8 cellular contexts compared by ENCODE assay signal in genomic region chr7:143416565-143417149, GRCh38. TPM values are rescaled to one million over a fixed set of nuclear protein-coding genes. Genes with fewer than 3 reads are reported as not detected.
A peak's percentile ranks its signal among the peaks of the same experiment; 100 is the strongest.
DNase-seq lines count a peak whose midpoint lies in the region; ATAC-seq and TF ChIP-seq lines count a peak whose summit lies in the region.

No MANE protein-coding gene starts in this region.

- H3K4me1 ChIP-seq in mammary epithelial cell (ENCODE audit: insufficient read depth, low read length) (peaks cover 33% of the 10 kb centered on the region), right lobe of liver (peaks cover 0 to 8% (median 0%) of the 10 kb centered on the region in 4 donors)

- H3K4me3 ChIP-seq in HFF-Myc (replicated peaks; ENCODE audit: low read depth, low read length) (no peak overlapping the region), mammary epithelial cell (replicated peaks in 1 of 3; ENCODE audit: insufficient read depth in 1 of 3, low read depth in 2 of 3, low read length in 3 of 3) (peak overlapping the region in 2 of 3 experiments; percentile 33 to 38), right lobe of liver (no peak overlapping the region)

- TF ChIP-seq POLR2A in right lobe of liver (IDR thresholded peaks at IDR 0.05): no peak

- CTCF ChIA-PET in mammary epithelial cell (lab: Charles Lee; ENCODE audit: low non-redundant PET): interaction anchor here (0.6 to 1.5 kb wide), 4 partner anchors 9 to 176 kb away, joined by 3 to 5 read pairs (median 4); no protein-coding TSS in a partner anchor

- H3K27ac ChIP-seq in mammary epithelial cell (ENCODE audit: insufficient read depth, low read depth, low read length): peak overlapping the region; percentile 89
- no peak overlapping the region for H3K27ac ChIP-seq in right lobe of liver

- H3K79me2 ChIP-seq in mammary epithelial cell (ENCODE audit: insufficient read depth, low read length): no peaks in the 10 kb centered on the region

- peak overlapping the region; percentile 73 for H3K9ac ChIP-seq in mammary epithelial cell (ENCODE audit: insufficient read depth, low read length)

- H3K36me3 ChIP-seq in mammary epithelial cell (ENCODE audit: insufficient read depth, low read length) (no peaks in the 10 kb centered on the region), right lobe of liver (no peaks in the 10 kb centered on the region)

- dilution Hi-C loops in mammary epithelial cell (cut with HindIII; ENCODE audit: low sequenced_read_pairs): no loop called here

- H4K20me1 ChIP-seq in mammary epithelial cell (ENCODE audit: insufficient read depth, low read length): no peaks in the 10 kb centered on the region

- no peaks in the 10 kb centered on the region for H3K9me3 ChIP-seq in mammary epithelial cell (replicated peaks; ENCODE audit: insufficient read depth, low read length)
- H3K9me3 ChIP-seq in right lobe of liver: no peaks in the 10 kb centered on the region

- TF ChIP-seq CTCF in HFF-Myc (IDR thresholded peaks at IDR 0.05; ENCODE audit: low read depth, low read length, missing control alignments): peak; percentile 64
- TF ChIP-seq CTCF in mammary epithelial cell (conservative IDR thresholded peaks at IDR 0.05 in 1 of 2, IDR thresholded peaks at IDR 0.05 in 1 of 2; ENCODE audit: extremely low read depth in 1 of 2, insufficient read depth in 1 of 2, low read depth in 1 of 2, low read length in 2 of 2): peak; percentile 61 to 70
- peak; percentile 77 to 83 (median 79) for TF ChIP-seq CTCF in right lobe of liver (IDR thresholded peaks at IDR 0.05)

- intact Hi-C loops in mammary epithelial cell (cut with micrococcal nuclease) (loop anchor here (1.0 to 5.0 kb wide), 5 partner anchors 36 to 408 kb away; no protein-coding TSS in a partner anchor), right lobe of liver (cut with DNase I) (loop anchor here (5.0 to 10.0 kb wide), 2 partner anchors 92 to 94 kb away; no protein-coding TSS in a partner anchor)

- peak overlapping the region; percentile 65 for H2AFZ ChIP-seq in mammary epithelial cell (ENCODE audit: low read depth, low read length)

- H3K27me3 ChIP-seq in mammary epithelial cell (ENCODE audit: insufficient read depth, low read length) (no peaks in the 10 kb centered on the region), right lobe of liver (no peaks in the 10 kb centered on the region)

- 0% methylated on average over 3 of the region's 3 CpGs for WGBS in mammary epithelial cell (ENCODE audit: low coverage, missing lambda C conversion rate)
- WGBS in right lobe of liver (ENCODE audit: insufficient coverage, low coverage, low lambda C conversion rate, missing lambda C conversion rate): 0% methylated on average over 3 of the region's 3 CpGs

- ATAC-seq in right lobe of liver (peak; percentile 72 to 88 (median 80)), GM21381 (IDR thresholded peaks at IDR 0.05; ENCODE audit: unreplicated experiment) (no peak)

- DNase-seq in NCI-H446 (lab: John Stamatoyannopoulos, UW) (peak; percentile 7 to 56), NCI-H446 treated with DMSO at 0.1 percent for 48 hours (lab: John Stamatoyannopoulos, UW) (no peak), HFF-Myc (ENCODE audit: extremely low read depth, low read depth) (peak; percentile 38), NCI-H526 treated with DMSO at 0.1 percent for 48 hours (lab: John Stamatoyannopoulos, UW) (peak; percentile 15), mammary epithelial cell (no peak), right lobe of liver (no peak), NK-92 (lab: John Stamatoyannopoulos, UW; ENCODE audit: unreplicated experiment) (no peak)

- BruUV-seq in mammary epithelial cell (replicated peaks; lab: Mats Ljungman, UMichigan): no TSS peak

- in situ Hi-C loops in mammary epithelial cell (cut with MboI; ENCODE audit: low sequenced_read_pairs in 2 of 2): loop anchor here in 1 of 2 donors (10.0 kb wide), 1 partner anchor 412 kb away; no protein-coding TSS in a partner anchor

- peak overlapping the region; percentile 88 for H3K4me2 ChIP-seq in mammary epithelial cell (ENCODE audit: insufficient read depth, low read depth, low read length)

RNA-seq across cellular contexts. Expression of gene EPHA1, which starts 8.0 kb away (rescaled TPM):
- 10 to 100 TPM; 15.2 to 27.3 TPM for total RNA-seq in mammary epithelial cell
- 21.3 TPM for polyA plus RNA-seq in mammary epithelial cell
- polyA minus RNA-seq in mammary epithelial cell: 40.6 TPM
- total RNA-seq in right lobe of liver: 10 to 100 TPM; 12.6 to 41.3 (median 16.5) TPM

RNA-seq across cellular contexts. Expression of gene TAS2R60, which starts 26.6 kb away (rescaled TPM):
- under 1 TPM in 1 of 2 donors, not detected in 1; 0.17 TPM for total RNA-seq in mammary epithelial cell
- not detected for polyA plus RNA-seq in mammary epithelial cell
- not detected for polyA minus RNA-seq in mammary epithelial cell
- total RNA-seq in right lobe of liver: under 1 TPM in 1 of 6 experiments, not detected in 5; 0.35 TPM

RNA-seq across cellular contexts. Expression of gene ZYX, which starts 35.5 kb away (rescaled TPM):
- total RNA-seq in mammary epithelial cell: 100 to 1,000 TPM in 1 of 2 donors, 10 to 100 TPM in 1; 68.3 to 295 TPM
- 83.9 TPM for polyA plus RNA-seq in mammary epithelial cell
- 277 TPM for polyA minus RNA-seq in mammary epithelial cell
- total RNA-seq in right lobe of liver: 100 to 1,000 TPM in 1 of 6 experiments, 10 to 100 TPM in 5; 29.7 to 129 (median 43.6) TPM

RNA-seq across cellular contexts. Expression of gene FAM131B, which starts 54.1 kb away (rescaled TPM):
- total RNA-seq in mammary epithelial cell (1 to 10 TPM in 1 of 2 donors, under 1 TPM in 1; 0.71 to 1.5 TPM), right lobe of liver (under 1 TPM; 0.05 to 0.51 (median 0.14) TPM)
- polyA plus RNA-seq in mammary epithelial cell: 0.58 TPM
- polyA minus RNA-seq in mammary epithelial cell: not detected

Comparison
In these comparisons a context has a peak if more than half of its experiments do, and no peak if none do; other contexts are left out.
1. DNase-seq: peak in NCI-H446 (2 of 2), HFF-Myc (single experiment) and NCI-H526 treated with DMSO at 0.1 percent for 48 hours (single experiment); none in NCI-H446 treated with DMSO at 0.1 percent for 48 hours (single experiment), mammary epithelial cell (single experiment), right lobe of liver (0 of 3) and NK-92 (single experiment).
2. H3K4me3 ChIP-seq: peak in mammary epithelial cell (2 of 3); none in HFF-Myc (single experiment) and right lobe of liver (0 of 3).
3. Peak in every context shown above with its lines, with median percentiles within 50 percentile points of each other: CTCF ChIP-seq.